Comparison of ENCODE assay signal across 8 cellular contexts in the genomic region with DNA sequence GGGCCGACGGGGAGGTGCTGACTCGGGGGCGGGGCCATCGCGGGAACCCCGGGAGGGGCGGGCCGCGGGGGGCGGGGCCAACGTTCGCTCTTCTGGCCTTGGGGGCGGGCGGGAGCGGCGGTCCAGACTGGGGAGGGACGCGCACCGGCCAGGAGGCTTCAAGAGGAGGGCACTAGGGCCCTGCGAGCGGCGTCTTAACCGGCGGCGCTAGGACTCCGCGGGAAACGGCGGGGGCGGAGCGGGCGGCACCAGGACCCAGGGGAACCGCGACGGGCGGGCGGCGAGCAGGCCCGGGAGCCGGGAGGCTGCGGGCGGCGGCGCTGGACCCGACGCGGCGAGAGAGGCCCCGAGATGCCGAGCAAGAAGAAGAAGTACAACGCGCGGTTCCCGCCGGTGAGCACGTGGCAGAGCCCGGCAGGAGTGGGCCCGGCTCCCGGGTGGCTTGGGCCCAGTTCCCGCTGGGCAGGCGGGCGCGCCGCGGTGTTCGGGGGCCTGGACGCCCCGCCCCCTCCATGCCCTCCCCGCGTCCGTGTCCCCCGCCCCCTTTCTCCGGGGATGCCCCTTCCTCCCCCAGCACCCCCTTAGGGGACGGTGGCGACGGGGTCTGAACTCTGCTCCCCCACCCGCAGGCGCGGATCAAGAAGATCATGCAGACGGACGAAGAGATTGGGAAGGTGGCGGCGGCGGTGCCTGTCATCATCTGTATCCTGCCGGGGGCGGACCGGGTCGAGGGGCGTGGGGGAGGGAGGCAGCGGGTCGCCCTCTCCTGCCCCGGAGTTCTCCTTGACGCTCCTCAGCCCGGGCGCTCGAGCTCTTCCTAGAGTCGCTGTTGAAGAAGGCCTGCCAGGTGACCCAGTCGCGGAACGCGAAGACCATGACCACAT. TPM values are rescaled to one million over a fixed set of nuclear protein-coding genes. Genes with fewer than 3 reads are reported as not detected.
DNase-seq lines count a peak whose midpoint lies in the region; ATAC-seq and TF ChIP-seq lines count a peak whose summit lies in the region.

A gene with protein sequence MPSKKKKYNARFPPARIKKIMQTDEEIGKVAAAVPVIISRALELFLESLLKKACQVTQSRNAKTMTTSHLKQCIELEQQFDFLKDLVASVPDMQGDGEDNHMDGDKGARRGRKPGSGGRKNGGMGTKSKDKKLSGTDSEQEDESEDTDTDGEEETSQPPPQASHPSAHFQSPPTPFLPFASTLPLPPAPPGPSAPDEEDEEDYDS (plus strand): TSS at position 276 of the 884 bp plus-strand sequence. CDS start 76 bp downstream, at position 352.

- no peak for TF ChIP-seq EP300 in suprapubic skin (IDR thresholded peaks at IDR 0.05)

- H3K27ac Mint-ChIP-seq in activated naive CD4-positive, alpha-beta T cell treated with anti-CD3 and anti-CD28 coated beads, Interleukin-2, amount 50 U/mL, for 72 hours = peak within 1 kb of the TSS; percentile 84 to 88

- H3K9me3 Mint-ChIP-seq in activated naive CD4-positive, alpha-beta T cell treated with anti-CD3 and anti-CD28 coated beads, Interleukin-2, amount 50 U/mL, for 72 hours = no peaks in the 10 kb centered on the region

- H3K27me3 ChIP-seq in GM06990 (replicated peaks; ENCODE audit: control insufficient read depth, insufficient read depth, low read length) (no peaks in the 10 kb centered on the region), suprapubic skin (no peaks in the 10 kb centered on the region)

- WGBS in suprapubic skin = 0% methylated on average over 4 of the region's 102 CpGs

- TF ChIP-seq CTCF in GM06990 (IDR thresholded peaks at IDR 0.05; ENCODE audit: insufficient read depth, low read length, poor library complexity, severe bottlenecking) (no peak), suprapubic skin (IDR thresholded peaks at IDR 0.05) (no peak)

- ATAC-seq in HG02623 (IDR thresholded peaks at IDR 0.05; ENCODE audit: unreplicated experiment) = peak; percentile 79
- ATAC-seq in activated naive CD4-positive, alpha-beta T cell treated with anti-CD3 and anti-CD28 coated beads, Interleukin-2, amount 50 U/mL, for 72 hours = peak; percentile 88 to 94

- H3K36me3 ChIP-seq in GM06990 (ENCODE audit: control insufficient read depth, insufficient read depth, low read length) (peaks cover 13% of the 10 kb centered on the region), suprapubic skin (peaks cover 17% of the 10 kb centered on the region)

- DNase-seq in GM06990 (ENCODE audit: extremely low read depth, insufficient read length) = peak; percentile 96
- peak; percentile 99 for DNase-seq in NCI-H1105 (lab: John Stamatoyannopoulos, UW)
- peak; percentile 94 for DNase-seq in SKM-1 (lab: John Stamatoyannopoulos, UW; ENCODE audit: unreplicated experiment)
- DNase-seq in activated naive CD4-positive, alpha-beta T cell treated with anti-CD3 and anti-CD28 coated beads, Interleukin-2, amount 50 U/mL, for 72 hours (ENCODE audit: low spot score in 2 of 2) = peak; percentile 95 to 96
- DNase-seq in glomerular endothelial cell (ENCODE audit: extremely low read depth, low read depth, low spot score) = peak; percentile 51
- peak; percentile 99 for DNase-seq in occipital lobe (lab: John Stamatoyannopoulos, UW)
- peak; percentile 99 for DNase-seq in suprapubic skin (ENCODE audit: low spot score in 2 of 2)

- peak within 1 kb of the TSS; percentile 96 for H3K4me3 ChIP-seq in GM06990 (replicated peaks; ENCODE audit: low read depth, low read length)
- H3K4me3 ChIP-seq in suprapubic skin = peak within 1 kb of the TSS; percentile 90

- H3K36me3 Mint-ChIP-seq in activated naive CD4-positive, alpha-beta T cell treated with anti-CD3 and anti-CD28 coated beads, Interleukin-2, amount 50 U/mL, for 72 hours = peaks cover 0 to 11% of the 10 kb centered on the region in 2 donors

- H3K4me1 ChIP-seq in suprapubic skin = peaks cover 65% of the 10 kb centered on the region

- no peaks in the 10 kb centered on the region for H3K9me3 ChIP-seq in suprapubic skin

- peak in 1 of 2 donors; percentile 25 for TF ChIP-seq POLR2A in suprapubic skin (IDR thresholded peaks at IDR 0.05)

- H3K27ac ChIP-seq in suprapubic skin = peak within 1 kb of the TSS; percentile 98

RNA-seq across cellular contexts. Expression of the gene that starts here (rescaled TPM):
- total RNA-seq in activated naive CD4-positive, alpha-beta T cell treated with anti-CD3 and anti-CD28 coated beads, Interleukin-2, amount 50 U/mL, for 72 hours = 100 to 1,000 TPM; 110 to 167 TPM
- 144 and 185 TPM in 2 replicates for total RNA-seq in glomerular endothelial cell
- total RNA-seq in occipital lobe = 50.4 TPM
- 10 to 100 TPM; 54.2 to 82.5 (median 68.0) TPM for total RNA-seq in suprapubic skin

Comparison
In these comparisons a context has a peak if more than half of its experiments do, and no peak if none do; other contexts are left out.
1. Peak in every context shown above with its lines: DNase-seq, ATAC-seq, H3K4me3 ChIP-seq and H3K27ac ChIP-seq.